Comparison of ENCODE assay signal across 2 cellular contexts in genomic region chr22:27260087-27260730, GRCh38.
TF ChIP-seq lines count a peak whose summit lies in the region.

No MANE protein-coding gene starts in this region.

TF ChIP-seq in SK-N-SH, 30 proteins besides CTCF, POLR2A, EP300 and RAD21 (continued from another document):
- TF ChIP-seq ZBTB33 (IDR thresholded peaks at IDR 0.05; ENCODE audit: borderline replicate concordance, low read depth) (no peak), GABPA (IDR thresholded peaks at IDR 0.05; ENCODE audit: low read depth) (no peak)

TF ChIP-seq in SK-N-SH treated with all-trans-retinoic acid at 6 μM for 48 hours, 23 proteins besides CTCF, POLR2A, EP300 and RAD21 (continued from another document):
- TF ChIP-seq CREB5 (CRISPR knock-in tag; IDR thresholded peaks at IDR 0.05; ENCODE audit: low read depth), result no peak
- TF ChIP-seq ZFP30 (CRISPR knock-in tag; IDR thresholded peaks at IDR 0.05), result no peak
- TF ChIP-seq TCF4 (CRISPR knock-in tag; IDR thresholded peaks at IDR 0.05; ENCODE audit: borderline replicate concordance), result no peak
